ENCODE assay signal across 19 cellular contexts in the genomic region with DNA sequence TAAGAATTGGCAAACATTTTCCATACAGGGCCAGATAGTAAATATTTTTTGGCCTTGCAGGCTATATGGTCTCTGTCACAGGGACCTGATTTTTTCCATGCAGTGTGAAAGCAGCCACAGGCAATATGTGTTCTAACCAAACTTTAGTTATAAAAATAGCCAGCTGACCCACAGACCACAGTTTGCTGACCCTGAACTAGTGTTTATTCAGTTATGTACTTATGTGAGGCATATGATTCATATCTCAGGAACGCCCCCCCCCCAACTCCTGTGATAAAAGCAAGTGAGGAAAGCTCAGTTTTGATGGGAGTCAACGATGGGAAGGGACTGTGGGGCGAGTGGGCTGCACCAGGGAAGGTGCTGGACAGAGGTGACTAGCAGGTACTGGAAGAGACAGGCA.
DNase-seq lines count a peak whose midpoint lies in the region; ATAC-seq and TF ChIP-seq lines count a peak whose summit lies in the region.
"Had no signal": no experiment of that assay in that cellular context is flagged by ENCODE, and none has a peak within 500 bp of the region (broad histone marks: within the 10 kb centered on the region; RNA-seq: fewer than 3 reads in every experiment).

No MANE protein-coding gene starts in this region.

- H3K56ac ChIP-seq in IMR-90 (ENCODE audit: extremely low read depth, insufficient read depth, low read length) = no peak overlapping the region

- dilution Hi-C loops in IMR-90 (cut with HindIII; ENCODE audit: low sequenced_read_pairs, unreplicated experiment) = no loop called here

- no peak overlapping the region for H4K8ac ChIP-seq in IMR-90 (ENCODE audit: low read depth in 2 of 2, low read length in 2 of 2)

- DNase-seq in AG09309 (ENCODE audit: low read depth) (peak; percentile 80), IMR-90 (peak; percentile 59), cardiac fibroblast (ENCODE audit: low read depth in 2 of 2) (peak; percentile 11 to 56), mucosa of gallbladder (ENCODE audit: low spot score) (peak; percentile 16), DMS 273 (lab: John Stamatoyannopoulos, UW; ENCODE audit: unreplicated experiment) (no peak), NCI-H2196 (lab: John Stamatoyannopoulos, UW; ENCODE audit: unreplicated experiment) (no peak)
- no peak for DNase-seq in activated T-helper 1 cell treated with anti-CD3 and anti-CD28 coated beads, Interleukin-12 subunit alpha, Interleukin-12 subunit beta, Interleukin-2, Interleukin-4 antibody, amounts not matched to agents 30 ng/mL and 10 ng/mL and 1 ng/mL, durations not matched to agents 14 hours and 24 hours and 36 hours (ENCODE audit: low spot score)
- DNase-seq: activated naive CD8-positive, alpha-beta T cell treated with anti-CD3 and anti-CD28 coated beads, Interleukin-2, amount 10 ng/mL, durations not matched to agents 7 days and 5 days; BE2C; DND-41; dorsolateral prefrontal cortex; NCI-H2029 treated with DMSO at 0.1 percent for 48 hours; NCI-H69; ovary; RPMI8226; stimulated activated CD4-positive, alpha-beta T cell treated with anti-CD3 and anti-CD28 coated beads, Interleukin-12 subunit alpha, Interleukin-12 subunit beta, amount 100 ng/mL, for 4 hours; stimulated activated naive CD8-positive, alpha-beta T cell treated with anti-CD3 and anti-CD28 coated beads, Interleukin-15, amount 100 ng/mL, for 72 hours; T-helper 2 cell had no signal

- TF ChIP-seq RAD21 in IMR-90 (IDR thresholded peaks at IDR 0.05; ENCODE audit: low read length) = no peak

- H3K4ac ChIP-seq in IMR-90 (ENCODE audit: low read depth, low read length) = no peak overlapping the region

- H3K14ac ChIP-seq in IMR-90 (replicated peaks; ENCODE audit: low read depth, low read length) = no peak overlapping the region

- H3K27ac Mint-ChIP-seq in activated T-helper 1 cell treated with anti-CD3 and anti-CD28 coated beads, Interleukin-12 subunit alpha, Interleukin-12 subunit beta, Interleukin-2, Interleukin-4 antibody, amounts not matched to agents 30 ng/mL and 10 ng/mL and 1 ng/mL, durations not matched to agents 14 hours and 24 hours and 36 hours = no peak overlapping the region
- H3K27ac Mint-ChIP-seq: activated naive CD8-positive, alpha-beta T cell treated with anti-CD3 and anti-CD28 coated beads, Interleukin-2, amount 10 ng/mL, durations not matched to agents 7 days and 5 days; stimulated activated naive CD8-positive, alpha-beta T cell treated with anti-CD3 and anti-CD28 coated beads, Interleukin-15, amount 100 ng/mL, for 72 hours had no signal

- WGBS in IMR-90 (ENCODE audit: extremely low coverage in 2 of 2, insufficient read length in 1 of 2), 2 experiments = no CpG with 5 or more reads among the region's 3 CpGs

- ATAC-seq in IMR-90 (ENCODE audit: low read depth) = peak; percentile 80
- no peak for ATAC-seq in GM18517 (IDR thresholded peaks at IDR 0.05; ENCODE audit: unreplicated experiment)
- ATAC-seq: stimulated activated naive CD8-positive, alpha-beta T cell treated with anti-CD3 and anti-CD28 coated beads, Interleukin-15, amount 100 ng/mL, for 72 hours had no signal

- CTCF ChIA-PET in IMR-90 (lab: Yijun Ruan, JAX) = no interaction called here

- no peak overlapping the region for H2AK5ac ChIP-seq in IMR-90 (ENCODE audit: low read depth, low read length)

- in situ Hi-C loops in IMR-90 (cut with MboI; ENCODE audit: low sequenced_read_pairs) = no loop called here

- H3K9me3 ChIP-seq in IMR-90 (ENCODE audit: control insufficient read depth, insufficient read depth, low read length) = peaks cover 17% of the 10 kb centered on the region
- H3K9me3 ChIP-seq: BE2C, ovary had no signal

- H3K27ac ChIP-seq in IMR-90 (ENCODE audit: insufficient read depth, low read length) = no peak overlapping the region
- H3K27ac ChIP-seq: dorsolateral prefrontal cortex, ovary had no signal

- H3K36me3 ChIP-seq in IMR-90 (ENCODE audit: control insufficient read depth, insufficient read depth, low read length) = no peaks in the 10 kb centered on the region
- H3K36me3 ChIP-seq: BE2C, ovary had no signal

- H3K79me1 ChIP-seq in IMR-90 (ENCODE audit: low read depth in 1 of 2, low read length in 2 of 2) = no peaks in the 10 kb centered on the region

- no peaks in the 10 kb centered on the region; the same call in 1 of the 2 replicates for H3K4me1 ChIP-seq in IMR-90 (ENCODE audit: control insufficient read depth, insufficient read depth, low read length)
- H3K4me1 ChIP-seq: BE2C had no signal

- POLR2A ChIA-PET in IMR-90 (lab: Charles Lee; ENCODE audit: unreplicated experiment) = no interaction called here

- no peak overlapping the region for H3K18ac ChIP-seq in IMR-90 (ENCODE audit: low read depth, low read length)

- TF ChIP-seq POLR2A in IMR-90 (IDR thresholded peaks at IDR 0.05; ENCODE audit: low read depth, low read length) = no peak

- intact Hi-C loops in IMR-90 (cut with micrococcal nuclease) = no loop called here
- intact Hi-C loops in activated T-helper 1 cell treated with anti-CD3 and anti-CD28 coated beads, Interleukin-12 subunit alpha, Interleukin-12 subunit beta, Interleukin-2, Interleukin-4 antibody, amounts not matched to agents 30 ng/mL and 10 ng/mL and 1 ng/mL, durations not matched to agents 14 hours and 24 hours and 36 hours (cut with micrococcal nuclease) = no loop called here

- H4K20me1 ChIP-seq in IMR-90 (ENCODE audit: insufficient read depth, low read length) = no peaks in the 10 kb centered on the region

- no peak overlapping the region for H4K5ac ChIP-seq in IMR-90 (ENCODE audit: low read depth, low read length)

- no peak overlapping the region for H2BK5ac ChIP-seq in IMR-90 (ENCODE audit: low read depth, low read length, poor library complexity, severe bottlenecking)

- H3K4me3 Mint-ChIP-seq in activated T-helper 1 cell treated with anti-CD3 and anti-CD28 coated beads, Interleukin-12 subunit alpha, Interleukin-12 subunit beta, Interleukin-2, Interleukin-4 antibody, amounts not matched to agents 30 ng/mL and 10 ng/mL and 1 ng/mL, durations not matched to agents 14 hours and 24 hours and 36 hours = no peak overlapping the region
- H3K4me3 Mint-ChIP-seq: activated naive CD8-positive, alpha-beta T cell treated with anti-CD3 and anti-CD28 coated beads, Interleukin-2, amount 10 ng/mL, durations not matched to agents 7 days and 5 days; stimulated activated naive CD8-positive, alpha-beta T cell treated with anti-CD3 and anti-CD28 coated beads, Interleukin-15, amount 100 ng/mL, for 72 hours had no signal

- H3K27me3 ChIP-seq in IMR-90 (ENCODE audit: control insufficient read depth, insufficient read depth, low read length) = no peaks in the 10 kb centered on the region
- H3K27me3 ChIP-seq: BE2C, dorsolateral prefrontal cortex, ovary had no signal

- H3K4me2 ChIP-seq in IMR-90 (ENCODE audit: low read depth, low read length) = no peak overlapping the region

- H2BK20ac ChIP-seq in IMR-90 (ENCODE audit: low read depth, low read length) = no peak overlapping the region

- H3K9me1 ChIP-seq in IMR-90 (ENCODE audit: insufficient read depth, low read length) = no peaks in the 10 kb centered on the region

- H3K9me3 Mint-ChIP-seq in activated T-helper 1 cell treated with anti-CD3 and anti-CD28 coated beads, Interleukin-12 subunit alpha, Interleukin-12 subunit beta, Interleukin-2, Interleukin-4 antibody, amounts not matched to agents 30 ng/mL and 10 ng/mL and 1 ng/mL, durations not matched to agents 14 hours and 24 hours and 36 hours = peaks cover 1% of the 10 kb centered on the region

- H3K9ac ChIP-seq in IMR-90 (ENCODE audit: low read depth, low read length) = no peak overlapping the region

- H3K36me3 Mint-ChIP-seq in activated T-helper 1 cell treated with anti-CD3 and anti-CD28 coated beads, Interleukin-12 subunit alpha, Interleukin-12 subunit beta, Interleukin-2, Interleukin-4 antibody, amounts not matched to agents 30 ng/mL and 10 ng/mL and 1 ng/mL, durations not matched to agents 14 hours and 24 hours and 36 hours (ENCODE audit: low read depth) = no peaks in the 10 kb centered on the region

- no peak overlapping the region for H2BK120ac ChIP-seq in IMR-90 (ENCODE audit: low read depth, low read length)

- TF ChIP-seq CTCF in AG09309 (IDR thresholded peaks at IDR 0.05; ENCODE audit: control insufficient read depth, insufficient read depth, low read depth, low read length, missing control alignments) (no peak), IMR-90 (conservative IDR thresholded peaks at IDR 0.05; ENCODE audit: low read depth, low read length) (no peak), cardiac fibroblast (IDR thresholded peaks at IDR 0.05; ENCODE audit: low read depth, low read length) (no peak)

- H3K27me3 Mint-ChIP-seq in activated T-helper 1 cell treated with anti-CD3 and anti-CD28 coated beads, Interleukin-12 subunit alpha, Interleukin-12 subunit beta, Interleukin-2, Interleukin-4 antibody, amounts not matched to agents 30 ng/mL and 10 ng/mL and 1 ng/mL, durations not matched to agents 14 hours and 24 hours and 36 hours (ENCODE audit: insufficient read depth) = no peaks in the 10 kb centered on the region
- H3K27me3 Mint-ChIP-seq: activated naive CD8-positive, alpha-beta T cell treated with anti-CD3 and anti-CD28 coated beads, Interleukin-2, amount 10 ng/mL, durations not matched to agents 7 days and 5 days; stimulated activated naive CD8-positive, alpha-beta T cell treated with anti-CD3 and anti-CD28 coated beads, Interleukin-15, amount 100 ng/mL, for 72 hours had no signal

- H3K23ac ChIP-seq in IMR-90 (ENCODE audit: low read depth, low read length) = no peak overlapping the region

- no peak overlapping the region for H4K91ac ChIP-seq in IMR-90 (ENCODE audit: insufficient read depth, low read depth, low read length)

- no peaks in the 10 kb centered on the region for H3K4me1 Mint-ChIP-seq in activated T-helper 1 cell treated with anti-CD3 and anti-CD28 coated beads, Interleukin-12 subunit alpha, Interleukin-12 subunit beta, Interleukin-2, Interleukin-4 antibody, amounts not matched to agents 30 ng/mL and 10 ng/mL and 1 ng/mL, durations not matched to agents 14 hours and 24 hours and 36 hours (ENCODE audit: low read depth)
- H3K4me1 Mint-ChIP-seq: activated naive CD8-positive, alpha-beta T cell treated with anti-CD3 and anti-CD28 coated beads, Interleukin-2, amount 10 ng/mL, durations not matched to agents 7 days and 5 days; stimulated activated naive CD8-positive, alpha-beta T cell treated with anti-CD3 and anti-CD28 coated beads, Interleukin-15, amount 100 ng/mL, for 72 hours had no signal

- H3K4me3 ChIP-seq in AG09309 (ENCODE audit: control insufficient read depth, low read depth, low read length) (no peak overlapping the region), IMR-90 (ENCODE audit: insufficient read depth, low read depth, low read length) (no peak overlapping the region), cardiac fibroblast (replicated peaks in 1 of 2; ENCODE audit: low read depth in 2 of 2, low read length in 2 of 2) (no peak overlapping the region)
- H3K4me3 ChIP-seq: dorsolateral prefrontal cortex, ovary had no signal

- no peak overlapping the region for H2AK9ac ChIP-seq in IMR-90 (replicated peaks; ENCODE audit: low read depth, low read length, poor library complexity)

- H2AFZ ChIP-seq in IMR-90 (replicated peaks; ENCODE audit: low read length, poor library complexity) = no peak overlapping the region

- H2BK15ac ChIP-seq in IMR-90 (ENCODE audit: low read depth, low read length) = no peak overlapping the region

- BruUV-seq in IMR-90 (replicated peaks; lab: Mats Ljungman, UMichigan) = no TSS peak

Comparison
In these comparisons a context has a peak if more than half of its experiments do, and no peak if none do; other contexts are left out.
1. DNase-seq: peak in AG09309 (single experiment), IMR-90 (single experiment), cardiac fibroblast (2 of 2) and mucosa of gallbladder (single experiment); none in activated T-helper 1 cell treated with anti-CD3 and anti-CD28 coated beads, Interleukin-12 subunit alpha, Interleukin-12 subunit beta, Interleukin-2, Interleukin-4 antibody, amounts not matched to agents 30 ng/mL and 10 ng/mL and 1 ng/mL, durations not matched to agents 14 hours and 24 hours and 36 hours (single experiment), DMS 273 (single experiment) and NCI-H2196 (single experiment).